In the genomic region with DNA sequence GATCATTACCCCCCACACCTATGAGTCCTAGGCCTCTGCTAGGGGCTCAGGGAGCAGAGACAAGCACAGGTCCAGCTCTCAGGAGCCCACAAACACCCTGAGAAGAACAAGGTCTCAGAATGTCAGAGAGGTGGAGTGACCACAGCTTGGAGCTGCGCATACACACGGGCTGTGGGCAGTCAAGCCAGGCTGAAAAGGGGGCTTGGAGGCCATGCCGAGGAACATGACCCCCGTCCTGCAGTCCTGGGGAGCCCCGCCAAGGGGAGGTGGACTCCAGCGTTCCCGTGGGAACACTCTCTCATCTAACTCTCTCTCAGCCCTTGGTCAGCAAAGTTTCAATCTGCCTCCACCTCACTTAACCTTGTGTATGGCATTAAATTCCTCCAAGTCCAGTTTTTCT, we compare ENCODE assay signal across 25 cellular contexts. TPM values are rescaled to one million over a fixed set of nuclear protein-coding genes. Genes with fewer than 3 reads are reported as not detected.
DNase-seq lines count a peak whose midpoint lies in the region; ATAC-seq, FAIRE-seq and TF ChIP-seq lines count a peak whose summit lies in the region.
"Had no signal": no experiment of that assay in that cellular context is flagged by ENCODE, and none has a peak within 500 bp of the region (broad histone marks: within the 10 kb centered on the region; RNA-seq: fewer than 3 reads in every experiment).

No MANE protein-coding gene starts in this region.

- TF ChIP-seq RAD21 in H1 (IDR thresholded peaks at IDR 0.05 in 1 of 2, conservative IDR thresholded peaks at IDR 0.05 in 1 of 2; ENCODE audit: low read depth in 2 of 2, low read length in 2 of 2), result no peak
- no peak for TF ChIP-seq RAD21 in HepG2 (CRISPR knock-in tag; IDR thresholded peaks at IDR 0.05)

- TF ChIP-seq CTCF in MM.1S (IDR thresholded peaks at IDR 0.05; ENCODE audit: low read length) (no peak), H1 (IDR thresholded peaks at IDR 0.05; ENCODE audit: control extremely low read depth in 1 of 3, insufficient read depth in 1 of 3, low read depth in 1 of 3, low read length in 3 of 3) (no peak), neural progenitor cell (IDR thresholded peaks at IDR 0.05) (no peak), HepG2 (CRISPR knock-in tag; IDR thresholded peaks at IDR 0.05) (no peak)

- H3F3A ChIP-seq in MM.1S (ENCODE audit: insufficient read depth, low read length), result no peaks in the 10 kb centered on the region
- H3F3A ChIP-seq in neural progenitor cell (ENCODE audit: low read depth), result no peaks in the 10 kb centered on the region

- H4K91ac ChIP-seq in H1 (replicated peaks; ENCODE audit: insufficient read length, low read length), result no peak overlapping the region

- no peak overlapping the region for H3K56ac ChIP-seq in H1 (replicated peaks; ENCODE audit: insufficient read length, low read depth, low read length)

- BruUV-seq in HepG2 (replicated peaks; lab: Mats Ljungman, UMichigan), result no TSS peak

- no peak overlapping the region for H3K23ac ChIP-seq in H1 (ENCODE audit: insufficient read length)

- POLR2A ChIA-PET in H1 (lab: Charles Lee; ENCODE audit: partially characterized antibody) (interaction anchor here (1.4 to 1.7 kb wide), 3 partner anchors 9 to 14 kb away, joined by 4 to 5 read pairs (median 5); no protein-coding TSS in a partner anchor), HepG2 (lab: Yijun Ruan, JAX) (no interaction called here)

- CTCF ChIA-PET in H1 (lab: Charles Lee; ENCODE audit: partially characterized antibody) (interaction anchor here (0.9 to 1.4 kb wide), 2 partner anchors 12 to 31 kb away, joined by 4 read pairs; no protein-coding TSS in a partner anchor), HepG2 (lab: Yijun Ruan, JAX; ENCODE audit: low intra/inter-chr PET ratio, low total read pairs) (no interaction called here)

- H3K4ac ChIP-seq in H1 (replicated peaks; ENCODE audit: insufficient read length, low read depth, low read length), result peak overlapping the region; percentile 29

- peaks cover 3% of the 10 kb centered on the region for H3K36me3 Mint-ChIP-seq in neural progenitor cell

- no peaks in the 10 kb centered on the region for H3K79me2 ChIP-seq in MM.1S (ENCODE audit: low read length)
- no peaks in the 10 kb centered on the region for H3K79me2 ChIP-seq in H1 (ENCODE audit: control insufficient read depth in 1 of 2, insufficient read depth in 2 of 2, low read length in 2 of 2)
- no peaks in the 10 kb centered on the region for H3K79me2 ChIP-seq in neural progenitor cell (ENCODE audit: low read depth)
- H3K79me2 ChIP-seq in HepG2 (ENCODE audit: insufficient read depth, low read length), result no peaks in the 10 kb centered on the region

- no peaks in the 10 kb centered on the region for H3K79me1 ChIP-seq in H1 (ENCODE audit: low read depth, low read length)

- H2BK5ac ChIP-seq in H1 (ENCODE audit: low read depth, low read length), result no peak overlapping the region

- no peaks in the 10 kb centered on the region for H3K9me2 ChIP-seq in MM.1S (replicated peaks; ENCODE audit: insufficient read depth, low read length)

- H2AK5ac ChIP-seq in H1 (ENCODE audit: low read depth, low read length), result no peak overlapping the region

- H3K9ac ChIP-seq in MM.1S (ENCODE audit: low read length) (no peak overlapping the region), H1 (replicated peaks in 1 of 4; ENCODE audit: extremely low read depth in 1 of 4, low read depth in 3 of 4, low read length in 3 of 4) (no peak overlapping the region), neural progenitor cell (no peak overlapping the region), HepG2 (ENCODE audit: insufficient read depth, low read depth, low read length) (no peak overlapping the region)

- H3K4me2 ChIP-seq in MM.1S (ENCODE audit: low read depth, low read length) (no peak overlapping the region), H1 (ENCODE audit: insufficient read depth in 1 of 2, low read depth in 2 of 2, low read length in 2 of 2) (no peak overlapping the region), neural progenitor cell (no peak overlapping the region), HepG2 (ENCODE audit: low read depth, low read length) (no peak overlapping the region)
- H3K4me2 ChIP-seq: GM23338 had no signal

- H3K4me3 Mint-ChIP-seq in neural progenitor cell, result no peak overlapping the region
- H3K4me3 Mint-ChIP-seq: CD4-positive, CD25-positive, alpha-beta regulatory T cell; CD8-positive, alpha-beta memory T cell; GM23338; HFFc6 had no signal

- H3K4me3 ChIP-seq in MM.1S (ENCODE audit: low read length) (no peak overlapping the region), SJCRH30 (no peak overlapping the region), H1 (ENCODE audit: extremely low read depth in 1 of 4, insufficient read depth in 2 of 4, low read depth in 3 of 4, low read length in 4 of 4) (no peak overlapping the region), neural progenitor cell (no peak overlapping the region), HepG2 (replicated peaks in 1 of 3; ENCODE audit: insufficient read depth in 1 of 3, low read depth in 2 of 3, low read length in 3 of 3) (no peak overlapping the region)
- H3K4me3 ChIP-seq: GM23338 had no signal

- no peak overlapping the region for H2BK15ac ChIP-seq in H1 (ENCODE audit: low read length)

- H3K23me2 ChIP-seq in H1 (ENCODE audit: low read depth, low read length), result no peaks in the 10 kb centered on the region

- peaks cover 2% of the 10 kb centered on the region for H3K27me3 Mint-ChIP-seq in neural progenitor cell (ENCODE audit: insufficient read depth, low read depth)
- H3K27me3 Mint-ChIP-seq: CD4-positive, CD25-positive, alpha-beta regulatory T cell; CD8-positive, alpha-beta memory T cell had no signal

- no peak for ATAC-seq in Right ventricle myocardium inferior
- ATAC-seq in HepG2, result no peak
- ATAC-seq in HG03520 (IDR thresholded peaks at IDR 0.05; ENCODE audit: unreplicated experiment), result no peak
- ATAC-seq: HCT116 had no signal

- TF ChIP-seq POLR2A in H1 (IDR thresholded peaks at IDR 0.05; ENCODE audit: control extremely low read depth in 1 of 2, low read depth in 2 of 2, low read length in 2 of 2) (no peak), HepG2 (IDR thresholded peaks at IDR 0.05; ENCODE audit: insufficient read depth in 1 of 2, low read depth in 2 of 2, low read length in 2 of 2) (no peak)

- no peak overlapping the region for H2BK120ac ChIP-seq in H1 (replicated peaks; ENCODE audit: low read depth, low read length)

- H3K27me3 ChIP-seq in MM.1S (replicated peaks; ENCODE audit: insufficient read depth, low read length) (no peaks in the 10 kb centered on the region), SJCRH30 (no peaks in the 10 kb centered on the region), H1 (replicated peaks in 1 of 4; ENCODE audit: control insufficient read depth in 3 of 4, extremely low read depth in 1 of 4, insufficient read depth in 3 of 4, low read length in 3 of 4) (no peaks in the 10 kb centered on the region), neural progenitor cell (no peaks in the 10 kb centered on the region), HepG2 (ENCODE audit: control insufficient read depth in 1 of 2, insufficient read depth in 2 of 2, low read length in 2 of 2) (no peaks in the 10 kb centered on the region)
- H3K27me3 ChIP-seq: BE2C had no signal

- WGBS in H1 (ENCODE audit: extremely low coverage in 1 of 2, insufficient coverage in 1 of 2, insufficient read length in 1 of 2, insufficient replicate concordance in 2 of 2, low coverage in 1 of 2, low lambda C conversion rate in 2 of 2, missing lambda C conversion rate in 1 of 2), 2 experiments, result 92% methylated on average over 7 of the region's 7 CpGs; no CpG with 5 or more reads in 1 of the 2 experiments
- 93% methylated on average over 7 of the region's 7 CpGs for WGBS in HepG2 (ENCODE audit: low lambda C conversion rate)

- peaks cover 21% of the 10 kb centered on the region for H3K4me1 Mint-ChIP-seq in neural progenitor cell
- H3K4me1 Mint-ChIP-seq: GM23338 had no signal

- in situ Hi-C loops in HepG2 (cut with HindIII; ENCODE audit: extremely low pct_ligation_motif_present, low pct_unique_long_range_greater_than_20kb), result no loop called here

- no peaks in the 10 kb centered on the region for H3K9me3 ChIP-seq in MM.1S (replicated peaks; ENCODE audit: insufficient read depth, low read length)
- H3K9me3 ChIP-seq in SJCRH30 (replicated peaks), result no peaks in the 10 kb centered on the region
- H3K9me3 ChIP-seq in H1 (ENCODE audit: insufficient read depth in 2 of 2, low read depth in 1 of 2, low read length in 1 of 2), result no peaks in the 10 kb centered on the region
- H3K9me3 ChIP-seq in neural progenitor cell (ENCODE audit: low read depth), result no peaks in the 10 kb centered on the region
- H3K9me3 ChIP-seq in HepG2 (ENCODE audit: low read length), result no peaks in the 10 kb centered on the region
- H3K9me3 ChIP-seq: BE2C had no signal

- H3K4me1 ChIP-seq in MM.1S (ENCODE audit: low read length) (peaks cover 14% of the 10 kb centered on the region), SJCRH30 (no peaks in the 10 kb centered on the region; the same call in 1 of the 2 replicates), H1 (replicated peaks in 1 of 4; ENCODE audit: control insufficient read depth in 3 of 4, insufficient read depth in 4 of 4, low read length in 3 of 4) (no peaks in the 10 kb centered on the region), neural progenitor cell (no peaks in the 10 kb centered on the region), HepG2 (ENCODE audit: insufficient read depth, low read length) (peaks cover 25% of the 10 kb centered on the region)
- H3K4me1 ChIP-seq: BE2C had no signal

- FAIRE-seq in H1 (lab: Jason Lieb, UNC), result no peak
- no peak for FAIRE-seq in HepG2 (lab: Jason Lieb, UNC)
- FAIRE-seq: A204.1 had no signal

- no peak overlapping the region for H4K8ac ChIP-seq in H1 (ENCODE audit: extremely low read depth, insufficient read depth, low read length)

- peaks cover 6% of the 10 kb centered on the region for H3K9me3 Mint-ChIP-seq in neural progenitor cell
- H3K9me3 Mint-ChIP-seq: CD4-positive, CD25-positive, alpha-beta regulatory T cell; HFFc6 had no signal

- no peak overlapping the region for H3K18ac ChIP-seq in H1 (ENCODE audit: extremely low read depth, low read length)

- H2AFZ ChIP-seq in MM.1S (ENCODE audit: low read length) (no peak overlapping the region), H1 (ENCODE audit: low read length) (no peak overlapping the region), neural progenitor cell (replicated peaks) (no peak overlapping the region), HepG2 (ENCODE audit: low read length) (no peak overlapping the region)
- H2AFZ ChIP-seq: GM23338 had no signal

- TF ChIP-seq EP300 in H1 (IDR thresholded peaks at IDR 0.05; ENCODE audit: borderline replicate concordance in 1 of 2, low read depth in 2 of 2, low read length in 2 of 2) (no peak), HepG2 (IDR thresholded peaks at IDR 0.05; ENCODE audit: low read depth in 2 of 2, low read length in 2 of 2) (no peak), HepG2 (CRISPR knock-in tag; IDR thresholded peaks at IDR 0.05; ENCODE audit: borderline replicate concordance) (no peak)

- H2BK20ac ChIP-seq in H1 (ENCODE audit: low read length), result no peak overlapping the region

- H3K36me3 ChIP-seq in MM.1S (replicated peaks; ENCODE audit: insufficient read depth, low read length) (no peaks in the 10 kb centered on the region), SJCRH30 (no peaks in the 10 kb centered on the region), H1 (ENCODE audit: control insufficient read depth in 2 of 4, insufficient read depth in 4 of 4, low read length in 3 of 4) (no peaks in the 10 kb centered on the region; a peak in 1 of 8 replicates), neural progenitor cell (no peaks in the 10 kb centered on the region), HepG2 (replicated peaks in 1 of 2; ENCODE audit: control insufficient read depth in 1 of 2, insufficient read depth in 2 of 2, low read length in 2 of 2) (peaks cover 0 to 1% of the 10 kb centered on the region in 2 experiments; a peak in 1 of 5 replicates)
- H3K36me3 ChIP-seq: BE2C had no signal

- H4K20me1 ChIP-seq in MM.1S (ENCODE audit: insufficient read depth, low read length) (no peaks in the 10 kb centered on the region), H1 (replicated peaks in 1 of 2; ENCODE audit: control insufficient read depth in 1 of 2, insufficient read depth in 2 of 2, low read length in 2 of 2) (no peaks in the 10 kb centered on the region), neural progenitor cell (ENCODE audit: low read depth) (no peaks in the 10 kb centered on the region), HepG2 (ENCODE audit: insufficient read depth, low read length) (no peaks in the 10 kb centered on the region)

- no peak overlapping the region for H4K5ac ChIP-seq in H1 (ENCODE audit: insufficient read length, low read depth, low read length)

- peak overlapping the region; percentile 93 for H3K27ac Mint-ChIP-seq in neural progenitor cell
- H3K27ac Mint-ChIP-seq: CD4-positive, CD25-positive, alpha-beta regulatory T cell; GM23338; HFFc6 had no signal

- no peak for DNase-seq in MM.1S
- no peak for DNase-seq in SJCRH30
- no peak for DNase-seq in H1 (ENCODE audit: low read depth in 1 of 2, low spot score in 2 of 2)
- no peak for DNase-seq in neural progenitor cell (ENCODE audit: low spot score)
- no peak for DNase-seq in Right ventricle myocardium inferior (ENCODE audit: missing footprints)
- DNase-seq in anterior cingulate cortex (lab: John Stamatoyannopoulos, UW), result no peak
- no peak for DNase-seq in HepG2 (ENCODE audit: low spot score)
- DNase-seq: ACHN; BE2C; C1 segment of cervical spinal cord; CD8-positive, alpha-beta memory T cell; COR-L47; DMS 273 treated with DMSO at 0.1 percent for 48 hours; DMS53; DND-41; EL; H7; HFFc6 had no signal

- no peak overlapping the region for H3K14ac ChIP-seq in H1 (ENCODE audit: insufficient read length)

- H3K27ac ChIP-seq in MM.1S (ENCODE audit: low read length) (peak overlapping the region; percentile 36; the same call in 1 of the 2 replicates), SJCRH30 (peak overlapping the region; percentile 25), H1 (ENCODE audit: low read depth, low read length) (no peak overlapping the region), neural progenitor cell (no peak overlapping the region), HepG2 (ENCODE audit: extremely low read length, insufficient read depth, low read length) (no peak overlapping the region)

- H2BK12ac ChIP-seq in H1 (ENCODE audit: low read depth, low read length), result no peak overlapping the region

- intact Hi-C loops in Right ventricle myocardium inferior (cut with DNase I), result no loop called here
- intact Hi-C loops in HepG2 (cut with micrococcal nuclease; ENCODE audit: unreplicated experiment), result no loop called here

RNA-seq across cellular contexts. Expression of gene MMP21, which starts 7.8 kb away (rescaled TPM):
- 0.10 TPM in 1 of 2 replicates, not detected in the other for total RNA-seq in SJCRH30 (2014; rRNA removed; shearing (Covaris generic))
- total RNA-seq in H1 (2021; fragmentation: NEBNext Ultra II Directional; extraction: Animal tissue kit (Norgen Biotek cat#: 25700)), result not detected in 2 replicates
- polyA plus RNA-seq in H1 (2011; rRNA removed), result 0.05 TPM in 1 of 2 replicates, not detected in the other
- polyA plus RNA-seq in H1 (2011; cell fraction: cytosol; rRNA removed), result not detected
- polyA plus RNA-seq in H1 (2011; cell fraction: nucleus; rRNA removed), result not detected
- 0.09 TPM in 1 of 4 replicates, not detected in the others for polyA plus RNA-seq in H1 (2012, experiment 1 of 2)
- not detected for polyA plus RNA-seq in H1 (2012, experiment 2 of 2)
- polyA plus RNA-seq in H1 (2013, experiment 1 of 2), result 0.04 TPM
- polyA plus RNA-seq in H1 (2013, experiment 2 of 2), result 0.02 TPM
- polyA minus RNA-seq in H1 (2011; rRNA and poly(A)+ RNA removed), result not detected in 2 replicates
- not detected for polyA minus RNA-seq in H1 (2011; cell fraction: cytosol; rRNA and poly(A)+ RNA removed)
- not detected for polyA minus RNA-seq in H1 (2011; cell fraction: nucleus; rRNA and poly(A)+ RNA removed)
- total RNA-seq in neural progenitor cell (ENCODE audit: low replicate concordance), result not detected in 2 replicates
- not detected for total RNA-seq in Right ventricle myocardium inferior
- total RNA-seq in HepG2 (2016; rRNA removed; fragmentation: Illumina TruSeq; extraction: Trizol), result not detected in 2 replicates
- not detected in 2 replicates for total RNA-seq in HepG2 (2016; cell fraction: cytosol; rRNA removed; fragmentation: Illumina TruSeq; extraction: Trizol; ENCODE audit: low read depth)
- not detected in 2 replicates for total RNA-seq in HepG2 (2016; cell fraction: insoluble cytoplasmic fraction; rRNA removed; fragmentation: Illumina TruSeq; extraction: Trizol)
- total RNA-seq in HepG2 (2016; cell fraction: membrane; rRNA removed; fragmentation: Illumina TruSeq; extraction: Trizol), result not detected in 2 replicates
- not detected in 2 replicates for total RNA-seq in HepG2 (2016; cell fraction: nucleus; rRNA removed; fragmentation: Illumina TruSeq; extraction: Trizol)
- polyA plus RNA-seq in HepG2 (2011; rRNA removed), result not detected in 2 replicates
- not detected in 2 replicates for polyA plus RNA-seq in HepG2 (2011; cell fraction: cytosol; rRNA removed)
- polyA plus RNA-seq in HepG2 (2011; cell fraction: nucleus; rRNA removed), result 0.10 TPM in 1 of 2 replicates, not detected in the other
- polyA plus RNA-seq in HepG2 (2012), result not detected in 2 replicates
- polyA plus RNA-seq in HepG2 (2016; cell fraction: cytosol; fragmentation: Illumina TruSeq; extraction: Trizol; ENCODE audit: low read depth), result not detected in 2 replicates
- polyA plus RNA-seq in HepG2 (2016; cell fraction: insoluble cytoplasmic fraction; fragmentation: Illumina TruSeq; extraction: Trizol; ENCODE audit: low read depth), result not detected in 2 replicates
- polyA plus RNA-seq in HepG2 (2016; cell fraction: membrane; fragmentation: Illumina TruSeq; extraction: Trizol; ENCODE audit: low read depth), result not detected in 2 replicates
- polyA plus RNA-seq in HepG2 (2016; cell fraction: nucleus; fragmentation: Illumina TruSeq; extraction: Trizol; ENCODE audit: insufficient read depth, low read depth), result not detected in 2 replicates
- polyA minus RNA-seq in HepG2 (2011; rRNA and poly(A)+ RNA removed; ENCODE audit: low replicate concordance), result not detected in 2 replicates
- polyA minus RNA-seq in HepG2 (2011; cell fraction: cytosol; rRNA and poly(A)+ RNA removed), result not detected in 2 replicates
- polyA minus RNA-seq in HepG2 (2011; cell fraction: nucleus; rRNA and poly(A)+ RNA removed), result not detected in 2 replicates
- total RNA-seq: G401, GM23338, H7, HFFc6, HT-29 had no signal
- polyA plus RNA-seq: CD8-positive, alpha-beta memory T cell; GM23338 had no signal

RNA-seq across cellular contexts. Expression of gene UROS, which starts 39.6 kb away (rescaled TPM):
- 40.3 and 41.0 TPM in 2 replicates for total RNA-seq in SJCRH30 (2014; rRNA removed; shearing (Covaris generic))
- 43.3 and 45.6 TPM in 2 replicates for total RNA-seq in H1 (2021; fragmentation: NEBNext Ultra II Directional; extraction: Animal tissue kit (Norgen Biotek cat#: 25700))
- polyA plus RNA-seq in H1 (2011; rRNA removed), result 58.0 and 62.6 TPM in 2 replicates
- 43.9 TPM for polyA plus RNA-seq in H1 (2011; cell fraction: cytosol; rRNA removed)
- 58.9 TPM for polyA plus RNA-seq in H1 (2011; cell fraction: nucleus; rRNA removed)
- polyA plus RNA-seq in H1 (2012, experiment 1 of 2), result 41.9 to 46.6 TPM (median 43.4 TPM) in 4 replicates
- polyA plus RNA-seq in H1 (2012, experiment 2 of 2), result 51.2 TPM
- 44.1 TPM for polyA plus RNA-seq in H1 (2013, experiment 1 of 2)
- 43.3 TPM for polyA plus RNA-seq in H1 (2013, experiment 2 of 2)
- 30.3 and 35.2 TPM in 2 replicates for polyA minus RNA-seq in H1 (2011; rRNA and poly(A)+ RNA removed)
- polyA minus RNA-seq in H1 (2011; cell fraction: cytosol; rRNA and poly(A)+ RNA removed), result 18.8 TPM
- 46.9 TPM for polyA minus RNA-seq in H1 (2011; cell fraction: nucleus; rRNA and poly(A)+ RNA removed)
- 76.3 and 82.2 TPM in 2 replicates for total RNA-seq in neural progenitor cell (ENCODE audit: low replicate concordance)
- total RNA-seq in Right ventricle myocardium inferior, result 71.8 TPM
- 48.2 and 49.9 TPM in 2 replicates for total RNA-seq in HepG2 (2016; rRNA removed; fragmentation: Illumina TruSeq; extraction: Trizol)
- total RNA-seq in HepG2 (2016; cell fraction: cytosol; rRNA removed; fragmentation: Illumina TruSeq; extraction: Trizol; ENCODE audit: low read depth), result 146 and 149 TPM in 2 replicates
- total RNA-seq in HepG2 (2016; cell fraction: insoluble cytoplasmic fraction; rRNA removed; fragmentation: Illumina TruSeq; extraction: Trizol), result 43.7 and 49.8 TPM in 2 replicates
- 133 and 145 TPM in 2 replicates for total RNA-seq in HepG2 (2016; cell fraction: membrane; rRNA removed; fragmentation: Illumina TruSeq; extraction: Trizol)
- total RNA-seq in HepG2 (2016; cell fraction: nucleus; rRNA removed; fragmentation: Illumina TruSeq; extraction: Trizol), result 33.8 and 39.7 TPM in 2 replicates
- 14.8 and 17.2 TPM in 2 replicates for polyA plus RNA-seq in HepG2 (2011; rRNA removed)
- polyA plus RNA-seq in HepG2 (2011; cell fraction: cytosol; rRNA removed), result 12.7 and 13.9 TPM in 2 replicates
- 25.0 and 27.9 TPM in 2 replicates for polyA plus RNA-seq in HepG2 (2011; cell fraction: nucleus; rRNA removed)
- polyA plus RNA-seq in HepG2 (2012), result 11.1 and 18.4 TPM in 2 replicates
- polyA plus RNA-seq in HepG2 (2016; cell fraction: cytosol; fragmentation: Illumina TruSeq; extraction: Trizol; ENCODE audit: low read depth), result 141 and 146 TPM in 2 replicates
- polyA plus RNA-seq in HepG2 (2016; cell fraction: insoluble cytoplasmic fraction; fragmentation: Illumina TruSeq; extraction: Trizol; ENCODE audit: low read depth), result 42.6 and 42.7 TPM in 2 replicates
- polyA plus RNA-seq in HepG2 (2016; cell fraction: membrane; fragmentation: Illumina TruSeq; extraction: Trizol; ENCODE audit: low read depth), result 116 and 117 TPM in 2 replicates
- 42.4 and 49.6 TPM in 2 replicates for polyA plus RNA-seq in HepG2 (2016; cell fraction: nucleus; fragmentation: Illumina TruSeq; extraction: Trizol; ENCODE audit: insufficient read depth, low read depth)
- 17.0 and 51.4 TPM in 2 replicates for polyA minus RNA-seq in HepG2 (2011; rRNA and poly(A)+ RNA removed; ENCODE audit: low replicate concordance)
- polyA minus RNA-seq in HepG2 (2011; cell fraction: cytosol; rRNA and poly(A)+ RNA removed), result 7.4 and 8.4 TPM in 2 replicates
- 25.8 and 34.6 TPM in 2 replicates for polyA minus RNA-seq in HepG2 (2011; cell fraction: nucleus; rRNA and poly(A)+ RNA removed)

RNA-seq across cellular contexts. Expression of gene BCCIP, which starts 39.9 kb away (rescaled TPM):
- total RNA-seq in SJCRH30 (2014; rRNA removed; shearing (Covaris generic)), result 151 and 175 TPM in 2 replicates
- 118 and 120 TPM in 2 replicates for total RNA-seq in H1 (2021; fragmentation: NEBNext Ultra II Directional; extraction: Animal tissue kit (Norgen Biotek cat#: 25700))
- polyA plus RNA-seq in H1 (2011; rRNA removed) (16.6 and 33.9 TPM in 2 replicates), HepG2 (2011; rRNA removed) (26.7 and 37.0 TPM in 2 replicates)
- polyA plus RNA-seq in H1 (2011; cell fraction: cytosol; rRNA removed), result 67.7 TPM
- polyA plus RNA-seq in H1 (2011; cell fraction: nucleus; rRNA removed), result 14.7 TPM
- 82.6 to 161 TPM (median 93.6 TPM) in 4 replicates for polyA plus RNA-seq in H1 (2012, experiment 1 of 2)
- 17.0 TPM for polyA plus RNA-seq in H1 (2012, experiment 2 of 2)
- 95.1 TPM for polyA plus RNA-seq in H1 (2013, experiment 1 of 2)
- polyA plus RNA-seq in H1 (2013, experiment 2 of 2), result 91.0 TPM
- polyA minus RNA-seq in H1 (2011; rRNA and poly(A)+ RNA removed), result 19.5 and 21.0 TPM in 2 replicates
- polyA minus RNA-seq in H1 (2011; cell fraction: cytosol; rRNA and poly(A)+ RNA removed), result 24.9 TPM
- 35.0 TPM for polyA minus RNA-seq in H1 (2011; cell fraction: nucleus; rRNA and poly(A)+ RNA removed)
- total RNA-seq in neural progenitor cell (ENCODE audit: low replicate concordance) (76.5 and 122 TPM in 2 replicates), Right ventricle myocardium inferior (38.4 TPM), HepG2 (2016; rRNA removed; fragmentation: Illumina TruSeq; extraction: Trizol) (132 and 213 TPM in 2 replicates)
- 17.4 and 24.2 TPM in 2 replicates for total RNA-seq in HepG2 (2016; cell fraction: cytosol; rRNA removed; fragmentation: Illumina TruSeq; extraction: Trizol; ENCODE audit: low read depth)
- total RNA-seq in HepG2 (2016; cell fraction: insoluble cytoplasmic fraction; rRNA removed; fragmentation: Illumina TruSeq; extraction: Trizol), result 136 and 219 TPM in 2 replicates
- total RNA-seq in HepG2 (2016; cell fraction: membrane; rRNA removed; fragmentation: Illumina TruSeq; extraction: Trizol), result 40.5 and 51.6 TPM in 2 replicates
- 63.3 and 64.0 TPM in 2 replicates for total RNA-seq in HepG2 (2016; cell fraction: nucleus; rRNA removed; fragmentation: Illumina TruSeq; extraction: Trizol)
- polyA plus RNA-seq in HepG2 (2011; cell fraction: cytosol; rRNA removed), result 14.9 and 21.5 TPM in 2 replicates
- polyA plus RNA-seq in HepG2 (2011; cell fraction: nucleus; rRNA removed), result 7.8 and 12.0 TPM in 2 replicates
- polyA plus RNA-seq in HepG2 (2012), result 64.4 and 87.4 TPM in 2 replicates
- polyA plus RNA-seq in HepG2 (2016; cell fraction: cytosol; fragmentation: Illumina TruSeq; extraction: Trizol; ENCODE audit: low read depth), result 14.5 and 16.3 TPM in 2 replicates
- 249 and 275 TPM in 2 replicates for polyA plus RNA-seq in HepG2 (2016; cell fraction: insoluble cytoplasmic fraction; fragmentation: Illumina TruSeq; extraction: Trizol; ENCODE audit: low read depth)
- 32.1 and 34.9 TPM in 2 replicates for polyA plus RNA-seq in HepG2 (2016; cell fraction: membrane; fragmentation: Illumina TruSeq; extraction: Trizol; ENCODE audit: low read depth)
- 98.8 and 100 TPM in 2 replicates for polyA plus RNA-seq in HepG2 (2016; cell fraction: nucleus; fragmentation: Illumina TruSeq; extraction: Trizol; ENCODE audit: insufficient read depth, low read depth)
- polyA minus RNA-seq in HepG2 (2011; rRNA and poly(A)+ RNA removed; ENCODE audit: low replicate concordance), result 6.6 and 17.6 TPM in 2 replicates
- 18.2 and 19.3 TPM in 2 replicates for polyA minus RNA-seq in HepG2 (2011; cell fraction: cytosol; rRNA and poly(A)+ RNA removed)
- 42.0 and 46.0 TPM in 2 replicates for polyA minus RNA-seq in HepG2 (2011; cell fraction: nucleus; rRNA and poly(A)+ RNA removed)

Comparison
In these comparisons a context has a peak if more than half of its experiments do, and no peak if none do; other contexts are left out.
1. H3K27ac ChIP-seq: peak in MM.1S (single experiment) and SJCRH30 (single experiment); none in H1 (single experiment), neural progenitor cell (single experiment) and HepG2 (single experiment).